Comparison of ENCODE assay signal across 8 cellular contexts in the genomic region with DNA sequence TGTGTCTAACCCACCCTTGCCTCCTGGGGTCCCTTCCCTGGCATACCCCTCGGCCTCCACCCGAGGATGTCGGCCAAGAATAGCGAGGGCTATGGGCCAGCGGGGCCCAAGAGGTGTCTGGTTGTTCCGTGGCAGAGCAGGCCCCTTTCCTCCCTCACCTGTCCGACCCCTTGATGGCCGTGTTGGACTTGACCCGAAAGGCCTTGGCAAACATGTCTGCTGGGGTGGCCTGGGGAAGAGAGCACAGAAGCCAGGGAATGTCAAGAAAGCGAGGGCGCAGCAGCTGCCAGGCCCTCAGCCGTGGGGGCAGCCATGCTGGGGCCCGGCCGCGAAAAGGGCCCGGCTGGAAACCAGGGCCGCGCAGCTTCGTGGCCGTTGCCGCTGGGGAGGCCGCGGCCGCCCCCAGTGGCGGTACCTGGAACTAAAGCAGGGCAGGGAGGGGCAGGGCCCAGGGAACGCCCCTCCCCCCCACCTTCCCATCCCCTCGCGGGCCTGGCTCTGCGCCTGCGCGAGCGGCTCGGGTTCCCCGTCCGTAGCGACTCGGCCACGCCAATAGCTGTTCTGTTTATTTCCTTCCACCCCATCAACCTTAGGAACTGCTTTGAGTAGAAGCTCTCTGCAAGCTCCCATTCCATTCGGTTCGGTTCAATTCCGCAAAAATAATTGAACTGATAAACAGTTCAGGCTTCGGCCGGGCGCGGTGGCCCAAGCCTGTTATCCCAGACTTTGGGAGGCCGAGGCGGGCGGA. TPM values are rescaled to one million over a fixed set of nuclear protein-coding genes. Genes with fewer than 3 reads are reported as not detected.
DNase-seq lines count a peak whose midpoint lies in the region; ATAC-seq and TF ChIP-seq lines count a peak whose summit lies in the region.

A gene with protein sequence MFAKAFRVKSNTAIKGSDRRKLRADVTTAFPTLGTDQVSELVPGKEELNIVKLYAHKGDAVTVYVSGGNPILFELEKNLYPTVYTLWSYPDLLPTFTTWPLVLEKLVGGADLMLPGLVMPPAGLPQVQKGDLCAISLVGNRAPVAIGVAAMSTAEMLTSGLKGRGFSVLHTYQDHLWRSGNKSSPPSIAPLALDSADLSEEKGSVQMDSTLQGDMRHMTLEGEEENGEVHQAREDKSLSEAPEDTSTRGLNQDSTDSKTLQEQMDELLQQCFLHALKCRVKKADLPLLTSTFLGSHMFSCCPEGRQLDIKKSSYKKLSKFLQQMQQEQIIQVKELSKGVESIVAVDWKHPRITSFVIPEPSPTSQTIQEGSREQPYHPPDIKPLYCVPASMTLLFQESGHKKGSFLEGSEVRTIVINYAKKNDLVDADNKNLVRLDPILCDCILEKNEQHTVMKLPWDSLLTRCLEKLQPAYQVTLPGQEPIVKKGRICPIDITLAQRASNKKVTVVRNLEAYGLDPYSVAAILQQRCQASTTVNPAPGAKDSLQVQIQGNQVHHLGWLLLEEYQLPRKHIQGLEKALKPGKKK (minus strand): TSS at position 337 of the 748 bp plus-strand sequence. CDS start 123 bp downstream, at position 214.

- TF ChIP-seq CTCF in liver (IDR thresholded peaks at IDR 0.05; ENCODE audit: low read depth, low read length, missing input control), result peak; percentile 99

- H3K4me3 ChIP-seq in liver (ENCODE audit: low read depth in 1 of 3, low read length in 3 of 3), result peak within 1 kb of the TSS; percentile 61 to 94 (median 77)

- H3K9me3 ChIP-seq in liver (ENCODE audit: control insufficient read depth in 4 of 4, low read length in 3 of 4), result no peaks in the 10 kb centered on the region

- TF ChIP-seq RAD21 in liver (IDR thresholded peaks at IDR 0.05), result peak; percentile 68 to 77

- H3K36me3 ChIP-seq in liver (ENCODE audit: control insufficient read depth in 4 of 4, insufficient read depth in 3 of 4, low read depth in 1 of 4, low read length in 3 of 4), result peaks cover 4 to 15% (median 6%) of the 10 kb centered on the region in 4 donors

- H3K4me3 Mint-ChIP-seq in dendritic cell treated with granulocyte-macrophage colony-stimulating factor and Interleukin-4, amounts not matched to agents 40 ng/mL and 50 ng/mL, for 4 days, result peak within 1 kb of the TSS; percentile 91

- H3K27ac Mint-ChIP-seq in dendritic cell treated with granulocyte-macrophage colony-stimulating factor and Interleukin-4, amounts not matched to agents 40 ng/mL and 50 ng/mL, for 4 days, result peak within 1 kb of the TSS; percentile 95

- no peaks in the 10 kb centered on the region for H3K9me3 Mint-ChIP-seq in dendritic cell treated with granulocyte-macrophage colony-stimulating factor and Interleukin-4, amounts not matched to agents 40 ng/mL and 50 ng/mL, for 4 days

- peak within 1 kb of the TSS; percentile 87 to 90 for H3K27ac ChIP-seq in liver (ENCODE audit: low read depth in 1 of 2, low read length in 2 of 2)

- peak within 1 kb of the TSS; percentile 90 to 97 for H3K9ac ChIP-seq in liver (ENCODE audit: low read depth in 1 of 2, low read length in 2 of 2)

- ATAC-seq in GM19397 (IDR thresholded peaks at IDR 0.05; ENCODE audit: unreplicated experiment) (peak; percentile 93), HG03571 (IDR thresholded peaks at IDR 0.05; ENCODE audit: unreplicated experiment) (peak; percentile 86)

- peaks cover 1% of the 10 kb centered on the region for H3K27me3 Mint-ChIP-seq in dendritic cell treated with granulocyte-macrophage colony-stimulating factor and Interleukin-4, amounts not matched to agents 40 ng/mL and 50 ng/mL, for 4 days

- H3K36me3 Mint-ChIP-seq in dendritic cell treated with granulocyte-macrophage colony-stimulating factor and Interleukin-4, amounts not matched to agents 40 ng/mL and 50 ng/mL, for 4 days (ENCODE audit: low read depth), result peaks cover 42% of the 10 kb centered on the region

- H3K4me1 ChIP-seq in liver (ENCODE audit: control insufficient read depth in 4 of 4, insufficient read depth in 4 of 4, low read length in 3 of 4), result peaks cover 0 to 14% (median 9%) of the 10 kb centered on the region in 4 donors

- intact Hi-C loops in dendritic cell treated with granulocyte-macrophage colony-stimulating factor and Interleukin-4, amounts not matched to agents 40 ng/mL and 50 ng/mL, for 4 days (cut with micrococcal nuclease), result no loop called here

- H3K27me3 ChIP-seq in liver (ENCODE audit: control insufficient read depth in 4 of 4, insufficient read depth in 4 of 4, low read length in 3 of 4), result no peaks in the 10 kb centered on the region

- peaks cover 22% of the 10 kb centered on the region for H3K4me1 Mint-ChIP-seq in dendritic cell treated with granulocyte-macrophage colony-stimulating factor and Interleukin-4, amounts not matched to agents 40 ng/mL and 50 ng/mL, for 4 days (ENCODE audit: low read depth)

- WGBS in liver, result 5% methylated on average over 48 of the region's 48 CpGs

- peak; percentile 97 for DNase-seq in CD1c-positive myeloid dendritic cell (ENCODE audit: extremely low spot score)
- DNase-seq in NCI-H82 (lab: John Stamatoyannopoulos, UW), result peak; percentile 98
- peak; percentile 91 to 92 for DNase-seq in activated CD4-positive, alpha-beta T cell treated with anti-CD3 and anti-CD28 coated beads, Interleukin-2, amount 50 U/mL, for 4 hours
- DNase-seq in stimulated activated CD4-positive, alpha-beta T cell treated with anti-CD3 and anti-CD28 coated beads, Interleukin-4, amount 100 ng/mL, for 1 hour, result peak; percentile 95

TF ChIP-seq in liver, 16 proteins besides CTCF, POLR2A, EP300 and RAD21:
- TF ChIP-seq EGR1 (IDR thresholded peaks at IDR 0.05; ENCODE audit: low read depth in 2 of 2) (no peak), GABPA (IDR thresholded peaks at IDR 0.05 in 1 of 2, conservative IDR thresholded peaks at IDR 0.05 in 1 of 2) (peak in 1 of 2 donors; percentile 80), TAF1 (conservative IDR thresholded peaks at IDR 0.05) (no peak), NR2F2 (IDR thresholded peaks at IDR 0.05) (no peak), FOXA2 (IDR thresholded peaks at IDR 0.05) (no peak), HNF4A (conservative IDR thresholded peaks at IDR 0.05) (peak in 1 of 2 donors; percentile 21), HNF4G (IDR thresholded peaks at IDR 0.05) (no peak), FOXA1 (IDR thresholded peaks at IDR 0.05) (no peak), JUND (IDR thresholded peaks at IDR 0.05) (no peak), SP1 (IDR thresholded peaks at IDR 0.05) (peak; percentile 71), RXRA (IDR thresholded peaks at IDR 0.05) (no peak), YY1 (IDR thresholded peaks at IDR 0.05) (peak; percentile 98)
- TF ChIP-seq, protein P1, sequence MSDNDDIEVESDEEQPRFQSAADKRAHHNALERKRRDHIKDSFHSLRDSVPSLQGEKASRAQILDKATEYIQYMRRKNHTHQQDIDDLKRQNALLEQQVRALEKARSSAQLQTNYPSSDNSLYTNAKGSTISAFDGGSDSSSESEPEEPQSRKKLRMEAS (IDR thresholded peaks at IDR 0.05), result no peak
- TF ChIP-seq, protein P2, sequence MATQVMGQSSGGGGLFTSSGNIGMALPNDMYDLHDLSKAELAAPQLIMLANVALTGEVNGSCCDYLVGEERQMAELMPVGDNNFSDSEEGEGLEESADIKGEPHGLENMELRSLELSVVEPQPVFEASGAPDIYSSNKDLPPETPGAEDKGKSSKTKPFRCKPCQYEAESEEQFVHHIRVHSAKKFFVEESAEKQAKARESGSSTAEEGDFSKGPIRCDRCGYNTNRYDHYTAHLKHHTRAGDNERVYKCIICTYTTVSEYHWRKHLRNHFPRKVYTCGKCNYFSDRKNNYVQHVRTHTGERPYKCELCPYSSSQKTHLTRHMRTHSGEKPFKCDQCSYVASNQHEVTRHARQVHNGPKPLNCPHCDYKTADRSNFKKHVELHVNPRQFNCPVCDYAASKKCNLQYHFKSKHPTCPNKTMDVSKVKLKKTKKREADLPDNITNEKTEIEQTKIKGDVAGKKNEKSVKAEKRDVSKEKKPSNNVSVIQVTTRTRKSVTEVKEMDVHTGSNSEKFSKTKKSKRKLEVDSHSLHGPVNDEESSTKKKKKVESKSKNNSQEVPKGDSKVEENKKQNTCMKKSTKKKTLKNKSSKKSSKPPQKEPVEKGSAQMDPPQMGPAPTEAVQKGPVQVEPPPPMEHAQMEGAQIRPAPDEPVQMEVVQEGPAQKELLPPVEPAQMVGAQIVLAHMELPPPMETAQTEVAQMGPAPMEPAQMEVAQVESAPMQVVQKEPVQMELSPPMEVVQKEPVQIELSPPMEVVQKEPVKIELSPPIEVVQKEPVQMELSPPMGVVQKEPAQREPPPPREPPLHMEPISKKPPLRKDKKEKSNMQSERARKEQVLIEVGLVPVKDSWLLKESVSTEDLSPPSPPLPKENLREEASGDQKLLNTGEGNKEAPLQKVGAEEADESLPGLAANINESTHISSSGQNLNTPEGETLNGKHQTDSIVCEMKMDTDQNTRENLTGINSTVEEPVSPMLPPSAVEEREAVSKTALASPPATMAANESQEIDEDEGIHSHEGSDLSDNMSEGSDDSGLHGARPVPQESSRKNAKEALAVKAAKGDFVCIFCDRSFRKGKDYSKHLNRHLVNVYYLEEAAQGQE (IDR thresholded peaks at IDR 0.05), result peak; percentile 77
- TF ChIP-seq, protein P3, sequence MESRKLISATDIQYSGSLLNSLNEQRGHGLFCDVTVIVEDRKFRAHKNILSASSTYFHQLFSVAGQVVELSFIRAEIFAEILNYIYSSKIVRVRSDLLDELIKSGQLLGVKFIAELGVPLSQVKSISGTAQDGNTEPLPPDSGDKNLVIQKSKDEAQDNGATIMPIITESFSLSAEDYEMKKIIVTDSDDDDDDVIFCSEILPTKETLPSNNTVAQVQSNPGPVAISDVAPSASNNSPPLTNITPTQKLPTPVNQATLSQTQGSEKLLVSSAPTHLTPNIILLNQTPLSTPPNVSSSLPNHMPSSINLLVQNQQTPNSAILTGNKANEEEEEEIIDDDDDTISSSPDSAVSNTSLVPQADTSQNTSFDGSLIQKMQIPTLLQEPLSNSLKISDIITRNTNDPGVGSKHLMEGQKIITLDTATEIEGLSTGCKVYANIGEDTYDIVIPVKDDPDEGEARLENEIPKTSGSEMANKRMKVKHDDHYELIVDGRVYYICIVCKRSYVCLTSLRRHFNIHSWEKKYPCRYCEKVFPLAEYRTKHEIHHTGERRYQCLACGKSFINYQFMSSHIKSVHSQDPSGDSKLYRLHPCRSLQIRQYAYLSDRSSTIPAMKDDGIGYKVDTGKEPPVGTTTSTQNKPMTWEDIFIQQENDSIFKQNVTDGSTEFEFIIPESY (IDR thresholded peaks at IDR 0.05), result no peak
- TF ChIP-seq, protein P4, sequence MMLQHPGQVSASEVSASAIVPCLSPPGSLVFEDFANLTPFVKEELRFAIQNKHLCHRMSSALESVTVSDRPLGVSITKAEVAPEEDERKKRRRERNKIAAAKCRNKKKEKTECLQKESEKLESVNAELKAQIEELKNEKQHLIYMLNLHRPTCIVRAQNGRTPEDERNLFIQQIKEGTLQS (IDR thresholded peaks at IDR 0.05), result no peak

RNA-seq across cellular contexts. Expression of the gene that starts here (rescaled TPM):
- 10 to 100 TPM; 26.1 to 30.0 TPM for total RNA-seq in liver
- 10 to 100 TPM; 14.7 to 18.1 TPM for polyA plus RNA-seq in liver

Comparison
In these comparisons a context has a peak if more than half of its experiments do, and no peak if none do; other contexts are left out.
1. Peak in every context shown above with its lines: DNase-seq, ATAC-seq, H3K4me3 ChIP-seq and H3K27ac ChIP-seq.